Comparison of ENCODE assay signal across 9 cellular contexts in genomic region chr19:34041922-34042521, GRCh38.
A peak's percentile ranks its signal among the peaks of the same experiment; 100 is the strongest.
DNase-seq lines count a peak whose midpoint lies in the region; ATAC-seq and TF ChIP-seq lines count a peak whose summit lies in the region.
"Had no signal": no experiment of that assay in that cellular context is flagged by ENCODE, and none has a peak within 500 bp of the region (broad histone marks: within the 10 kb centered on the region; RNA-seq: fewer than 3 reads in every experiment).

No MANE protein-coding gene starts in this region.

- no peaks in the 10 kb centered on the region for H3K27me3 ChIP-seq in lung (ENCODE audit: control insufficient read depth, insufficient read depth)

- H3K36me3 ChIP-seq in lung (ENCODE audit: control insufficient read depth in 2 of 2, insufficient read depth in 2 of 2, low read length in 2 of 2): no peaks in the 10 kb centered on the region

- peaks cover 3 to 5% of the 10 kb centered on the region in 2 donors for H3K9me3 ChIP-seq in lung (ENCODE audit: control insufficient read depth in 2 of 2, insufficient read depth in 1 of 2, low read length in 1 of 2)

- H3K4me3 ChIP-seq in coronary artery (no peak overlapping the region), lung (no peak overlapping the region)

- ATAC-seq in lung (ENCODE audit: insufficient read depth, low FRiP score): no peak
- ATAC-seq in HG03520 (IDR thresholded peaks at IDR 0.05; ENCODE audit: unreplicated experiment): no peak
- no peak for ATAC-seq in HG03378 (IDR thresholded peaks at IDR 0.05; ENCODE audit: unreplicated experiment)

- H3K4me1 ChIP-seq in lung (ENCODE audit: control insufficient read depth in 2 of 2, insufficient read depth in 2 of 2, low read length in 2 of 2): no peaks in the 10 kb centered on the region

- DNase-seq in GM10266 (ENCODE audit: extremely low spot score): peak; percentile 49
- peak; percentile 68 for DNase-seq in NAMALWA (ENCODE audit: low spot score)
- DNase-seq in activated CD4-positive, alpha-beta T cell treated with anti-CD3 and anti-CD28 coated beads, Interleukin-2, amount 50 U/mL, for 1 hour: peak; percentile 71
- no peak for DNase-seq in coronary artery (ENCODE audit: low spot score)
- peak; percentile 74 for DNase-seq in lung (ENCODE audit: low spot score)
- DNase-seq in stimulated activated CD8-positive, alpha-beta memory T cell treated with anti-CD3 and anti-CD28 coated beads, Interleukin-15, amount 100 ng/mL, for 48 hours (ENCODE audit: low read depth in 2 of 2): peak; percentile 46 to 54

- TF ChIP-seq CTCF in GM10266 (IDR thresholded peaks at IDR 0.05; ENCODE audit: control insufficient read depth, insufficient read depth, low read depth, missing control alignments): peak; percentile 81
- peak; percentile 41 for TF ChIP-seq CTCF in coronary artery (IDR thresholded peaks at IDR 0.05)
- TF ChIP-seq CTCF in lung (IDR thresholded peaks at IDR 0.05; ENCODE audit: control extremely low read depth, extremely low read depth): peak; percentile 54

- WGBS in lung, 2 donors: 20 to 21% methylated on average over 15 of the region's 15 CpGs

- H3K27ac ChIP-seq in coronary artery: no peak overlapping the region
- no peak overlapping the region for H3K27ac ChIP-seq in lung (ENCODE audit: low read depth in 1 of 2, low read length in 1 of 2)
- H3K27ac ChIP-seq: epithelial cell of prostate had no signal
